ENCODE assay signal across 14 cellular contexts in the genomic region with DNA sequence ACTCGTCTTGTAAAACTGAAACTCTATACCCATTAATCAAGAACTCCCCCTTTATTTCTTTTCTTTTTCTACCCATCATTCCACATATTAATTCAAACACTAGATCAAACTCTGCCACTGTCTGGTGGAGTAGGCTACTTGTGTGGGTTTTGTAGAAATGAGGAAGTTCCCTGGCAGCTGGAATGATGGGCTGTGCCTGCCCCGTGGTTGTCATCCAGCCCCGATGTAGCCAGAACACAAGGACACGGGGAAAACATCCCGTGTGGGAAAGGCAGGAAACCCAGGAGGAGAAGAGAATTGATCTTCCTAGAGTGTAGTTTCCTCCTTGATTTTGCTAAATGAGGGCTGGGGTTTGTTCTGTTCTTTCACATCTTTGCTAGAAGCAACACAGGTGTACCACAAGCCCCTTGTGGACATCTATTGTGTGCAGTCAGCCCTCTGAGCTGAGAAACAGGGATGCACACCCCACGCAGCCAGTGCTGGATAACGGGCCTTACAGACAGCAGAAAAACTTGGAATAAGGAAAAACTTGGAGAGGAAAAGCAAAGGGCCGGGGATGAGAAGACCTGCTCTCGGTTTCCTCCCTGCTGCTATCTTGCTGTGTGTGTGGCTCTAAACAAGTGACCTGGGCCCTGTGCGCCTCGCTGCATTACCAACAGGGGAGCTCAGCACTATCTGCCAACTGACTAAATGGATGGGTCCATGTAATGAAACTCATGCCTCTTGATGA.
DNase-seq lines count a peak whose midpoint lies in the region; ATAC-seq and TF ChIP-seq lines count a peak whose summit lies in the region.
"Had no signal": no experiment of that assay in that cellular context is flagged by ENCODE, and none has a peak within 500 bp of the region (broad histone marks: within the 10 kb centered on the region; RNA-seq: fewer than 3 reads in every experiment).

No MANE protein-coding gene starts in this region.

- H3K27ac Mint-ChIP-seq in activated naive CD4-positive, alpha-beta T cell treated with anti-CD3 and anti-CD28 coated beads for 36 hours = peak overlapping the region; percentile 59
- H3K27ac Mint-ChIP-seq in T-helper 17 cell (peak overlapping the region; percentile 98), endodermal cell (no peak overlapping the region)

- no peak overlapping the region for H3K27ac ChIP-seq in endodermal cell (ENCODE audit: low read depth, low read length)
- H3K27ac ChIP-seq in uterus = no peak overlapping the region
- H3K27ac ChIP-seq: coronary artery, SJSA1 had no signal

- peaks cover 5% of the 10 kb centered on the region for H3K36me3 Mint-ChIP-seq in activated naive CD4-positive, alpha-beta T cell treated with anti-CD3 and anti-CD28 coated beads for 36 hours (ENCODE audit: low read depth)
- peaks cover 2% of the 10 kb centered on the region for H3K36me3 Mint-ChIP-seq in T-helper 17 cell (ENCODE audit: low read depth)
- no peaks in the 10 kb centered on the region for H3K36me3 Mint-ChIP-seq in endodermal cell (ENCODE audit: low read depth)

- H3K27me3 ChIP-seq in endodermal cell (ENCODE audit: control insufficient read depth, insufficient read depth, low read length, poor library complexity, severe bottlenecking) (peaks cover 83% of the 10 kb centered on the region), uterus (no peaks in the 10 kb centered on the region)

- TF ChIP-seq POLR2A in uterus (IDR thresholded peaks at IDR 0.05) = no peak

- ATAC-seq in T-helper 17 cell = peak; percentile 39

- H3K9me3 Mint-ChIP-seq in activated naive CD4-positive, alpha-beta T cell treated with anti-CD3 and anti-CD28 coated beads for 36 hours = no peaks in the 10 kb centered on the region
- H3K9me3 Mint-ChIP-seq in endodermal cell = no peaks in the 10 kb centered on the region

- CTCF ChIA-PET in activated naive CD4-positive, alpha-beta T cell treated with anti-CD3 and anti-CD28 coated beads for 36 hours (lab: Charles Lee) = interaction anchor here (0.6 to 4.0 kb wide), 10 partner anchors 8 to 112 kb away, joined by 3 to 28 read pairs (median 4); no protein-coding TSS in a partner anchor

- peaks cover 74% of the 10 kb centered on the region for H3K4me1 Mint-ChIP-seq in activated naive CD4-positive, alpha-beta T cell treated with anti-CD3 and anti-CD28 coated beads for 36 hours (ENCODE audit: low read depth)
- peaks cover 74% of the 10 kb centered on the region for H3K4me1 Mint-ChIP-seq in T-helper 17 cell
- H3K4me1 Mint-ChIP-seq in endodermal cell = peaks cover 10% of the 10 kb centered on the region

- no peak overlapping the region for H3K9ac ChIP-seq in endodermal cell (ENCODE audit: extremely low read depth, low read length, poor library complexity, severe bottlenecking)

- H3K9me3 ChIP-seq in T-helper 17 cell (ENCODE audit: control insufficient read depth, low read length, poor library complexity, severe bottlenecking) (no peaks in the 10 kb centered on the region), endodermal cell (ENCODE audit: control insufficient read depth, low read length) (no peaks in the 10 kb centered on the region), uterus (no peaks in the 10 kb centered on the region)
- H3K9me3 ChIP-seq: SJSA1 had no signal

- H3K27me3 Mint-ChIP-seq in activated naive CD4-positive, alpha-beta T cell treated with anti-CD3 and anti-CD28 coated beads for 36 hours (ENCODE audit: low read depth) = no peaks in the 10 kb centered on the region
- H3K27me3 Mint-ChIP-seq in T-helper 17 cell (no peaks in the 10 kb centered on the region), endodermal cell (ENCODE audit: insufficient read depth) (peaks cover 79% of the 10 kb centered on the region)

- H3K4me1 ChIP-seq in endodermal cell (ENCODE audit: control insufficient read depth, insufficient read depth, low read length) (no peaks in the 10 kb centered on the region), uterus (no peaks in the 10 kb centered on the region)
- H3K4me1 ChIP-seq: SJSA1 had no signal

- peak; percentile 50 for DNase-seq in activated naive CD4-positive, alpha-beta T cell treated with anti-CD3 and anti-CD28 coated beads for 36 hours
- DNase-seq in activated naive CD4-positive, alpha-beta T cell treated with anti-CD3 and anti-CD28 coated beads, Interleukin-2, amount 50 U/mL, for 16 hours = no peak
- no peak for DNase-seq in T-helper 17 cell
- DNase-seq in endodermal cell = no peak
- DNase-seq in stimulated activated CD4-positive, alpha-beta T cell treated with anti-CD3 and anti-CD28 coated beads, Interleukin-4, amount 100 ng/mL, for 1 hour = no peak
- no peak for DNase-seq in NCI-H1694 (lab: John Stamatoyannopoulos, UW)
- no peak for DNase-seq in uterus
- no peak for DNase-seq in stimulated activated CD4-positive, alpha-beta T cell treated with anti-CD3 and anti-CD28 coated beads, Interleukin-12 subunit alpha, Interleukin-12 subunit beta, amount 100 ng/mL, for 4 hours
- DNase-seq: amniotic stem cell, HCEC 1CT, NCI-H2029 treated with DMSO at 0.1 percent for 48 hours, NCI-H774 had no signal

- peak overlapping the region; percentile 57 for H3K4me3 Mint-ChIP-seq in activated naive CD4-positive, alpha-beta T cell treated with anti-CD3 and anti-CD28 coated beads for 36 hours
- H3K4me3 Mint-ChIP-seq in T-helper 17 cell (peak overlapping the region; percentile 83), endodermal cell (no peak overlapping the region)

- 85 to 88% methylated on average over 11 of the region's 11 CpGs for WGBS in endodermal cell (ENCODE audit: insufficient coverage in 1 of 2, insufficient read length in 1 of 2), 2 experiments

- H3K4me3 ChIP-seq in endodermal cell (ENCODE audit: low read length) (no peak overlapping the region), uterus (no peak overlapping the region)
- H3K4me3 ChIP-seq: coronary artery, SJSA1 had no signal

- intact Hi-C loops in activated naive CD4-positive, alpha-beta T cell treated with anti-CD3 and anti-CD28 coated beads for 36 hours (cut with micrococcal nuclease) = loop anchor here (2.0 kb wide), 2 partner anchors 21 to 49 kb away; no protein-coding TSS in a partner anchor
- intact Hi-C loops in uterus (cut with DNase I; ENCODE audit: low total_unique reads) = no loop called here

- TF ChIP-seq CTCF in endodermal cell (conservative IDR thresholded peaks at IDR 0.05) = peak; percentile 24
- no peak for TF ChIP-seq CTCF in uterus (IDR thresholded peaks at IDR 0.05)

- H3K36me3 ChIP-seq in endodermal cell (ENCODE audit: control insufficient read depth, insufficient read depth, low read length) (no peaks in the 10 kb centered on the region), uterus (no peaks in the 10 kb centered on the region)
- H3K36me3 ChIP-seq: SJSA1 had no signal
